1 cellular context compared by ENCODE assay signal in the genomic region with DNA sequence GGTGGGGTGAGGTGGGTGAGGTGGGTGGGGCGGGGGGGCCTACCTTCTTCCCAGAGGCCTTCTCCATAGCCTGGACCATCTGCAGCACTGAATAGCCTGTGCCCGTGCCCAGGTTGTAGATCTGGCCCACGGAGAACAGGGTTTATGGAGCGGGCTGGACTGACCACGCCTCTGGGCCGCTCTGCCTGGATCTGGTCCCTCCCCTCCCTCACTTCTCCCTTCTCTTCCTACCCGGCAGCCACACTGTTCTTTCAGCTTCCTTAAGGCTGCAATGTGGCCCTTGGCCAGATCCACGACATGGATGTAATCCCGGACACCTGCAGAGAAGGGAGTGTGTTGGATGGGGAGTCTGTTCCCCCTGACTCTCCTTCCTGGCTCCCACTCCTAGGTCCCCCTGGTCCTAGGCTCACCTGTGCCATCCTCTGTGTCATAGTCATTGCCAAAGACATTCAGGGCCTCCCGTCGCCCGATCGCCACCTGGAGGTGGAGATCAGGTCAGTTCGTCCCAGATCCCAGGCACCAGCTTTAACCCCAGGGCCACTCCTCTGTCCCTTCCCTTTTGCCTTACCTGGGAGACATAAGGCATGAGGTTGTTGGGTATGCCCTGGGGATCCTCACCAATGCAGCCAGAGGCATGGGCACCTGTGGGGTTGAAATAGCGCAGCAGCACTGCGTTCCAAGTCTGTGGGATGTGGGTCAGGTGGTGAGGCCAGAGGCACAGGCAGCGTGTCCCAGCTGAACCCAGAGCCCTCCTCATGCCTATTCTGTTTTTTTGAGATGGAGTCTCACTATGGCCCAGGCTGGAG.
TF ChIP-seq lines count a peak whose summit lies in the region.

No MANE protein-coding gene starts in this region.

TF ChIP-seq in H1, 55 proteins besides CTCF, POLR2A, EP300 and RAD21:
- TF ChIP-seq SP4 (IDR thresholded peaks at IDR 0.05; ENCODE audit: low read length): no peak
- TF ChIP-seq HDAC6 (IDR thresholded peaks at IDR 0.05; ENCODE audit: low read depth, low read length): no peak
- no peak for TF ChIP-seq TAF1 (IDR thresholded peaks at IDR 0.05; ENCODE audit: low read depth, low read length)
- no peak for TF ChIP-seq KDM1A (IDR thresholded peaks at IDR 0.05; ENCODE audit: borderline replicate concordance, low read length)
- no peak for TF ChIP-seq GTF2F1 (IDR thresholded peaks at IDR 0.05; ENCODE audit: borderline replicate concordance, low read depth, low read length)
TF ChIP-seq in H1: peak in this region for 0.
